ENCODE assay signal across 1 cellular context in genomic region chr20:653590-654426, GRCh38.
A peak's percentile ranks its signal among the peaks of the same experiment; 100 is the strongest.
TF ChIP-seq lines count a peak whose summit lies in the region.

No MANE protein-coding gene starts in this region.

TF ChIP-seq in GM12878, 131 proteins besides CTCF, POLR2A, EP300 and RAD21:
- TF ChIP-seq POLR2AphosphoS2 (IDR thresholded peaks at IDR 0.05; ENCODE audit: low read depth, low read length): no peak
- TF ChIP-seq ETV6 (conservative IDR thresholded peaks at IDR 0.05 in 1 of 2, IDR thresholded peaks at IDR 0.05 in 1 of 2; ENCODE audit: borderline replicate concordance in 1 of 2, low read depth in 1 of 2): no peak
- 0 out of 2 replicates have a peak, but pooled peaks have one; percentile 5 for TF ChIP-seq RB1 (IDR thresholded peaks at IDR 0.05; ENCODE audit: borderline replicate concordance)
- TF ChIP-seq, protein P1, sequence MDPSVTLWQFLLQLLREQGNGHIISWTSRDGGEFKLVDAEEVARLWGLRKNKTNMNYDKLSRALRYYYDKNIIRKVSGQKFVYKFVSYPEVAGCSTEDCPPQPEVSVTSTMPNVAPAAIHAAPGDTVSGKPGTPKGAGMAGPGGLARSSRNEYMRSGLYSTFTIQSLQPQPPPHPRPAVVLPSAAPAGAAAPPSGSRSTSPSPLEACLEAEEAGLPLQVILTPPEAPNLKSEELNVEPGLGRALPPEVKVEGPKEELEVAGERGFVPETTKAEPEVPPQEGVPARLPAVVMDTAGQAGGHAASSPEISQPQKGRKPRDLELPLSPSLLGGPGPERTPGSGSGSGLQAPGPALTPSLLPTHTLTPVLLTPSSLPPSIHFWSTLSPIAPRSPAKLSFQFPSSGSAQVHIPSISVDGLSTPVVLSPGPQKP (IDR thresholded peaks at IDR 0.05; ENCODE audit: low read depth, low read length): 0 out of 2 replicates have a peak, but pooled peaks have one; percentile 1
- TF ChIP-seq TCF12 (IDR thresholded peaks at IDR 0.05; ENCODE audit: low read depth, low read length): no peak
